8 cellular contexts compared by ENCODE assay signal in the genomic region with DNA sequence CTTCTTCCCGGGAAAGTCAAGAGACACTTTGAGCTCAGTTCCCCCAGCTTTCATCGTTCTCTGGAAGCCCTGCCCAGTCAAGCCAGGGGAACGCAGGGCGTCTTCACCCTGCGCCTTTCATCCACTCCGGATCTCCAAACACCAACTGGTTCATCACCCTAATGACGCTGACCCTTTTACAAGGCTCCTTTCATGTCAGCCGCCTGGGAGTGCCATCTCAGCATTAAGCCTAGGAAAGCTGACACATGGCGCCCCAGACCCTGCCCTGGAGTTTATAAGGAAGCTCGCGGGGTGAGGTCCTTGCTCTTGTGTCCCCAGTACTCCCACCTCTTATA. TPM values are rescaled to one million over a fixed set of nuclear protein-coding genes. Genes with fewer than 3 reads are reported as not detected.
A peak's percentile ranks its signal among the peaks of the same experiment; 100 is the strongest.
DNase-seq lines count a peak whose midpoint lies in the region; ATAC-seq and TF ChIP-seq lines count a peak whose summit lies in the region.

No MANE protein-coding gene starts in this region.

- DNase-seq in AG09309 (ENCODE audit: low read depth), result no peak
- DNase-seq in activated T-cell treated with anti-CD3 and anti-CD28 coated beads, Interleukin-2, amount 50 U/mL, for 72 hours, result peak in 1 of 2 donors; percentile 35
- DNase-seq in NCI-H2107 (lab: John Stamatoyannopoulos, UW), result no peak
- DNase-seq in NCI-H226, result no peak
- DNase-seq in Ammon's horn (ENCODE audit: low spot score), result no peak

- peak overlapping the region; percentile 97 to 98 for H3K4me3 Mint-ChIP-seq in activated T-cell treated with anti-CD3 and anti-CD28 coated beads, Interleukin-2, amount 50 U/mL, for 72 hours
- peak overlapping the region; percentile 92 for H3K4me3 Mint-ChIP-seq in stimulated activated naive CD8-positive, alpha-beta T cell treated with anti-CD3 and anti-CD28 coated beads, Interleukin-15, Interleukin-2, amounts not matched to agents 100 ng/mL and 50 ng/mL, for 24 hours

- H3K27me3 ChIP-seq in iPS-15b (ENCODE audit: control insufficient read depth, insufficient read depth, low read length), result no peaks in the 10 kb centered on the region

- H3K4me3 ChIP-seq in AG09309 (ENCODE audit: control insufficient read depth, low read depth, low read length), result peak overlapping the region; percentile 98
- H3K4me3 ChIP-seq in iPS-15b (ENCODE audit: low read depth, low read length), result peak overlapping the region; percentile 94

- H3K36me3 ChIP-seq in iPS-15b (ENCODE audit: control insufficient read depth, insufficient read depth, low read length), result peaks cover 8% of the 10 kb centered on the region

- ATAC-seq in GM21619 (IDR thresholded peaks at IDR 0.05; ENCODE audit: unreplicated experiment), result peak; percentile 6
- ATAC-seq in activated T-cell treated with anti-CD3 and anti-CD28 coated beads, Interleukin-2, amount 50 U/mL, for 72 hours (replicated peaks in 1 of 2), result peak; percentile 7 to 18

- H3K4me1 Mint-ChIP-seq in activated T-cell treated with anti-CD3 and anti-CD28 coated beads, Interleukin-2, amount 50 U/mL, for 72 hours (ENCODE audit: low read depth), result peaks cover 64% of the 10 kb centered on the region
- H3K4me1 Mint-ChIP-seq in stimulated activated naive CD8-positive, alpha-beta T cell treated with anti-CD3 and anti-CD28 coated beads, Interleukin-15, Interleukin-2, amounts not matched to agents 100 ng/mL and 50 ng/mL, for 24 hours (ENCODE audit: low read depth), result peaks cover 60% of the 10 kb centered on the region

- H3K9ac ChIP-seq in iPS-15b (ENCODE audit: low read depth, low read length), result peak overlapping the region; percentile 98

- no peaks in the 10 kb centered on the region for H3K9me3 ChIP-seq in iPS-15b (ENCODE audit: control insufficient read depth, insufficient read depth, low read length)

- peaks cover 9% of the 10 kb centered on the region for H3K4me1 ChIP-seq in iPS-15b (ENCODE audit: control insufficient read depth, insufficient read depth, low read length)

- TF ChIP-seq CTCF in AG09309 (IDR thresholded peaks at IDR 0.05; ENCODE audit: control insufficient read depth, insufficient read depth, low read depth, low read length, missing control alignments), result no peak

- peaks cover 1 to 7% of the 10 kb centered on the region in 2 donors for H3K9me3 Mint-ChIP-seq in activated T-cell treated with anti-CD3 and anti-CD28 coated beads, Interleukin-2, amount 50 U/mL, for 72 hours
- H3K9me3 Mint-ChIP-seq in stimulated activated naive CD8-positive, alpha-beta T cell treated with anti-CD3 and anti-CD28 coated beads, Interleukin-15, Interleukin-2, amounts not matched to agents 100 ng/mL and 50 ng/mL, for 24 hours, result peaks cover 4% of the 10 kb centered on the region

- H3K27me3 Mint-ChIP-seq in activated T-cell treated with anti-CD3 and anti-CD28 coated beads, Interleukin-2, amount 50 U/mL, for 72 hours (ENCODE audit: low read depth), result no peaks in the 10 kb centered on the region
- no peaks in the 10 kb centered on the region for H3K27me3 Mint-ChIP-seq in stimulated activated naive CD8-positive, alpha-beta T cell treated with anti-CD3 and anti-CD28 coated beads, Interleukin-15, Interleukin-2, amounts not matched to agents 100 ng/mL and 50 ng/mL, for 24 hours

- peak overlapping the region; percentile 92 for H3K27ac Mint-ChIP-seq in activated T-cell treated with anti-CD3 and anti-CD28 coated beads, Interleukin-2, amount 50 U/mL, for 72 hours
- peak overlapping the region; percentile 94 for H3K27ac Mint-ChIP-seq in stimulated activated naive CD8-positive, alpha-beta T cell treated with anti-CD3 and anti-CD28 coated beads, Interleukin-15, Interleukin-2, amounts not matched to agents 100 ng/mL and 50 ng/mL, for 24 hours

- H3K36me3 Mint-ChIP-seq in activated T-cell treated with anti-CD3 and anti-CD28 coated beads, Interleukin-2, amount 50 U/mL, for 72 hours (ENCODE audit: insufficient read depth in 2 of 2), result peaks cover 3 to 21% of the 10 kb centered on the region in 2 donors
- peaks cover 15% of the 10 kb centered on the region for H3K36me3 Mint-ChIP-seq in stimulated activated naive CD8-positive, alpha-beta T cell treated with anti-CD3 and anti-CD28 coated beads, Interleukin-15, Interleukin-2, amounts not matched to agents 100 ng/mL and 50 ng/mL, for 24 hours (ENCODE audit: low read depth)

RNA-seq across cellular contexts. Expression of gene DNAJC7, which starts 0.6 kb away (rescaled TPM):
- 100 to 1,000 TPM; 106 to 117 TPM for total RNA-seq in activated T-cell treated with anti-CD3 and anti-CD28 coated beads, Interleukin-2, amount 50 U/mL, for 72 hours

RNA-seq across cellular contexts. Expression of gene NKIRAS2, which starts 2.1 kb away (rescaled TPM):
- total RNA-seq in activated T-cell treated with anti-CD3 and anti-CD28 coated beads, Interleukin-2, amount 50 U/mL, for 72 hours, result 10 to 100 TPM; 18.6 to 24.3 TPM

RNA-seq across cellular contexts. Expression of gene C17orf113, which starts 32.6 kb away (rescaled TPM):
- total RNA-seq in activated T-cell treated with anti-CD3 and anti-CD28 coated beads, Interleukin-2, amount 50 U/mL, for 72 hours, result 1 to 10 TPM in 1 of 2 donors, under 1 TPM in 1; 0.86 to 1.3 TPM

RNA-seq across cellular contexts. Expression of gene CNP, which starts 51.2 kb away (rescaled TPM):
- total RNA-seq in activated T-cell treated with anti-CD3 and anti-CD28 coated beads, Interleukin-2, amount 50 U/mL, for 72 hours, result 10 to 100 TPM; 51.4 to 53.8 TPM
